ENCODE assay signal across 10 cellular contexts in the genomic region with DNA sequence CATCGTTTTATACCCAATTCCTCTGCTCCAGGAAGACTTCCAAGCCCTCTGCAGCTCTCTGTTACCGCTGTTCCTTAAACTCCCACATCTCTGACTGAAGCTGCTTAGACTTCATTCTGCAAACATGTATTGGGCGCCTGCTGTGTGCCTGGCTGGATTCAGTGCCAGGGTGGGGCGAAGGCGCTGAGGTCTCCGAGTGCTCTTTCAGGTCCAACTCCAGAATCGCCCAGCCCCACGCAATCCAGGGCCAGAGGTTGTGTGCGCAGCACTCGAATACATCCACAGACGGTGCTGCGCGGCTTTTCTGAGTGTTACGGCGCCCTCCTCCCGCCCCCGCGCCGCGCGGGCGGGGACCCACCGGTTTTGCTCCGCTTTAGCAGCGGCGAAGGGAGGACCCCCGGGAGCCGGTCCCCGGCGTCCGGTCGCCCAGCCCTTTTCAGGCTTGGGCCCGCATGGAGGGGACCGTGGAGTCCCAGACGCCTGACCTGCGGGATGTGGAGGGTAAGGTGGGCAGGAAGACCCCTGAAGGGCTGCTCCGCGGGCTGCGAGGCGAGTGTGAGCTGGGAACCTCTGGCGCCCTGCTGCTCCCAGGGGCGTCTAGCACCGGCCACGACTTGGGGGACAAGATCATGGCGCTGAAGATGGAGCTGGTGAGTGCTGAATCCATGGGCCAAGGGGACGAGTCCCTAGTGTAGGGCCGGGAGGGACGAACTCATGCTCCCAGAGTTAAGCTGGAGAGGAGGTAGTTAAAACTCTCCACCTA. TPM values are rescaled to one million over a fixed set of nuclear protein-coding genes. Genes with fewer than 3 reads are reported as not detected.
DNase-seq lines count a peak whose midpoint lies in the region; TF ChIP-seq lines count a peak whose summit lies in the region.
"Had no signal": no experiment of that assay in that cellular context is flagged by ENCODE, and none has a peak within 500 bp of the region (broad histone marks: within the 10 kb centered on the region; RNA-seq: fewer than 3 reads in every experiment).

A gene with protein sequence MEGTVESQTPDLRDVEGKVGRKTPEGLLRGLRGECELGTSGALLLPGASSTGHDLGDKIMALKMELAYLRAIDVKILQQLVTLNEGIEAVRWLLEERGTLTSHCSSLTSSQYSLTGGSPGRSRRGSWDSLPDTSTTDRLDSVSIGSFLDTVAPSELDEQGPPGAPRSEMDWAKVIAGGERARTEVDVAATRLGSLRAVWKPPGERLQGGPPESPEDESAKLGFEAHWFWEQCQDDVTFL (plus strand): TSS at position 360 of the 763 bp plus-strand sequence. CDS start 93 bp downstream, at position 453.

- H3K27ac ChIP-seq in SK-N-SH (ENCODE audit: low read depth in 2 of 2, low read length in 1 of 2) (no peak within 1 kb of the TSS; a peak in 1 of 4 replicates), mammary epithelial cell (ENCODE audit: insufficient read depth, low read depth, low read length) (peak within 1 kb of the TSS; percentile 31)

- DNase-seq in NCI-H82 (lab: John Stamatoyannopoulos, UW) (peak; percentile 77), NCI-H82 treated with DMSO at 0.1 percent for 48 hours (lab: John Stamatoyannopoulos, UW; ENCODE audit: unreplicated experiment) (no peak), SK-N-SH (peak; percentile 84), mammary epithelial cell (peak; percentile 70), retinal pigment epithelial cell (ENCODE audit: low read depth) (no peak), HT-29 (ENCODE audit: low spot score) (no peak), SW480 (ENCODE audit: low spot score) (no peak)

- H3K4me1 ChIP-seq in SK-N-SH (ENCODE audit: control insufficient read depth in 1 of 2, insufficient read depth in 2 of 2, low read depth in 1 of 2, low read length in 1 of 2) = peaks cover 4 to 13% of the 10 kb centered on the region in 2 experiments; a peak in 1 of 4 replicates
- H3K4me1 ChIP-seq in mammary epithelial cell (ENCODE audit: insufficient read depth, low read length) = peaks cover 25% of the 10 kb centered on the region

- H3K79me2 ChIP-seq in SK-N-SH (ENCODE audit: insufficient read depth) (peaks cover 5% of the 10 kb centered on the region; the same call in 1 of the 2 replicates), mammary epithelial cell (ENCODE audit: insufficient read depth, low read length) (peaks cover 49% of the 10 kb centered on the region)

- H3K9me3 ChIP-seq in SK-N-SH (no peaks in the 10 kb centered on the region), mammary epithelial cell (replicated peaks; ENCODE audit: insufficient read depth, low read length) (no peaks in the 10 kb centered on the region), iPS-18c (ENCODE audit: control insufficient read depth, insufficient read depth, low read length) (no peaks in the 10 kb centered on the region)
- H3K9me3 ChIP-seq: body of pancreas had no signal

- no peak for TF ChIP-seq CTCF in SK-N-SH (IDR thresholded peaks at IDR 0.05)
- TF ChIP-seq CTCF in mammary epithelial cell (conservative IDR thresholded peaks at IDR 0.05 in 1 of 2, IDR thresholded peaks at IDR 0.05 in 1 of 2; ENCODE audit: extremely low read depth in 1 of 2, insufficient read depth in 1 of 2, low read depth in 1 of 2, low read length in 2 of 2) = no peak
- no peak for TF ChIP-seq CTCF in retinal pigment epithelial cell (conservative IDR thresholded peaks at IDR 0.05; ENCODE audit: low read depth, low read length)

- H3F3A ChIP-seq in SK-N-SH (replicated peaks; ENCODE audit: insufficient read depth) = peaks cover 8% of the 10 kb centered on the region

- intact Hi-C loops in mammary epithelial cell (cut with micrococcal nuclease) = loop anchor here (1.0 kb wide), 1 partner anchor 15 kb away; no protein-coding TSS in a partner anchor

- H3K9me2 ChIP-seq in SK-N-SH = no peaks in the 10 kb centered on the region

- H3K36me3 ChIP-seq in SK-N-SH (replicated peaks in 1 of 2; ENCODE audit: control insufficient read depth in 1 of 2, insufficient read depth in 2 of 2, low read length in 1 of 2) (no peaks in the 10 kb centered on the region), mammary epithelial cell (ENCODE audit: insufficient read depth, low read length) (peaks cover 2% of the 10 kb centered on the region)

- CTCF ChIA-PET in SK-N-SH (lab: Yijun Ruan, JAX) = interaction anchor here (1.0 to 6.8 kb wide), 3 partner anchors 20 to 166 kb away, joined by 3 to 29 read pairs (median 3); no protein-coding TSS in a partner anchor
- CTCF ChIA-PET in mammary epithelial cell (lab: Charles Lee; ENCODE audit: low non-redundant PET) = interaction anchor here (0.6 to 0.7 kb wide), 4 partner anchors 16 to 82 kb away, joined by 3 to 5 read pairs (median 4); no protein-coding TSS in a partner anchor

- WGBS in SK-N-SH (ENCODE audit: low lambda C conversion rate) = 15% methylated on average over 22 of the region's 48 CpGs
- 2% methylated on average over 24 of the region's 48 CpGs for WGBS in mammary epithelial cell (ENCODE audit: low coverage, missing lambda C conversion rate)

- H2AFZ ChIP-seq in SK-N-SH (ENCODE audit: low read depth) (peak within 1 kb of the TSS; percentile 97), mammary epithelial cell (ENCODE audit: low read depth, low read length) (peak within 1 kb of the TSS; percentile 95)

- H3K4me3 ChIP-seq in SK-N-SH (ENCODE audit: low read depth in 2 of 2, low read length in 1 of 2) = peak within 1 kb of the TSS; percentile 67 to 98
- peak within 1 kb of the TSS; percentile 84 to 95 (median 92) for H3K4me3 ChIP-seq in mammary epithelial cell (replicated peaks in 1 of 3; ENCODE audit: insufficient read depth in 1 of 3, low read depth in 2 of 3, low read length in 3 of 3)
- H3K4me3 ChIP-seq in iPS-18c (ENCODE audit: insufficient read depth, low read depth, low read length) = peak within 1 kb of the TSS; percentile 98
- H3K4me3 ChIP-seq in retinal pigment epithelial cell (ENCODE audit: low read length) = peak within 1 kb of the TSS; percentile 89

- H3K27me3 ChIP-seq in SK-N-SH (ENCODE audit: insufficient read depth) (no peaks in the 10 kb centered on the region), mammary epithelial cell (ENCODE audit: insufficient read depth, low read length) (no peaks in the 10 kb centered on the region)
- H3K27me3 ChIP-seq: body of pancreas had no signal

- TF ChIP-seq RAD21 in SK-N-SH (IDR thresholded peaks at IDR 0.05; ENCODE audit: low read length) = no peak

- POLR2A ChIA-PET in SK-N-SH (lab: Yijun Ruan, JAX) = interaction anchor here (0.8 kb wide), 1 partner anchor 515 kb away, joined by 3 read pairs; no protein-coding TSS in a partner anchor

- in situ Hi-C loops in mammary epithelial cell (cut with MboI; ENCODE audit: low sequenced_read_pairs in 2 of 2) = no loop called here

- no peak for TF ChIP-seq EP300 in SK-N-SH (IDR thresholded peaks at IDR 0.05; ENCODE audit: borderline replicate concordance in 1 of 2, low read depth in 1 of 2, low read length in 1 of 2)

- H3K9ac ChIP-seq in SK-N-SH (peak within 1 kb of the TSS; percentile 82), mammary epithelial cell (ENCODE audit: insufficient read depth, low read length) (peak within 1 kb of the TSS; percentile 71)

- H4K20me1 ChIP-seq in SK-N-SH (ENCODE audit: insufficient read depth) = no peaks in the 10 kb centered on the region
- H4K20me1 ChIP-seq in mammary epithelial cell (ENCODE audit: insufficient read depth, low read length) = no peaks in the 10 kb centered on the region

- H3K4me2 ChIP-seq in SK-N-SH (peak within 1 kb of the TSS; percentile 99), mammary epithelial cell (ENCODE audit: insufficient read depth, low read depth, low read length) (peak within 1 kb of the TSS; percentile 96)

- dilution Hi-C loops in mammary epithelial cell (cut with HindIII; ENCODE audit: low sequenced_read_pairs) = no loop called here

- BruUV-seq in mammary epithelial cell (replicated peaks; lab: Mats Ljungman, UMichigan) = no TSS peak

TF ChIP-seq in SK-N-SH, 30 proteins besides CTCF, POLR2A, EP300 and RAD21 (continues in another document):
- TF ChIP-seq YY1 (IDR thresholded peaks at IDR 0.05; ENCODE audit: low read depth) (peak; percentile 48; the same call in 1 of the 2 replicates), MXI1 (IDR thresholded peaks at IDR 0.05; ENCODE audit: low read depth, low read length) (0 out of 2 replicates have a peak, but pooled peaks have one; percentile 62), NFIC (IDR thresholded peaks at IDR 0.05; ENCODE audit: borderline replicate concordance) (no peak), IRF3 (IDR thresholded peaks at IDR 0.05; ENCODE audit: low read depth, low read length) (no peak), TCF12 (IDR thresholded peaks at IDR 0.05) (no peak), MAX (IDR thresholded peaks at IDR 0.05; ENCODE audit: low read depth) (peak; percentile 28; the same call in 1 of the 2 replicates), POLR2AphosphoS5 (IDR thresholded peaks at IDR 0.05; ENCODE audit: low read depth, low read length) (peak; percentile 22; the same call in 1 of the 2 replicates), CHD2 (IDR thresholded peaks at IDR 0.05; ENCODE audit: low read length, partially characterized antibody) (peak; percentile 31)
- TF ChIP-seq, protein P1, sequence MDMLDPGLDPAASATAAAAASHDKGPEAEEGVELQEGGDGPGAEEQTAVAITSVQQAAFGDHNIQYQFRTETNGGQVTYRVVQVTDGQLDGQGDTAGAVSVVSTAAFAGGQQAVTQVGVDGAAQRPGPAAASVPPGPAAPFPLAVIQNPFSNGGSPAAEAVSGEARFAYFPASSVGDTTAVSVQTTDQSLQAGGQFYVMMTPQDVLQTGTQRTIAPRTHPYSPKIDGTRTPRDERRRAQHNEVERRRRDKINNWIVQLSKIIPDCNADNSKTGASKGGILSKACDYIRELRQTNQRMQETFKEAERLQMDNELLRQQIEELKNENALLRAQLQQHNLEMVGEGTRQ (IDR thresholded peaks at IDR 0.05; ENCODE audit: borderline replicate concordance, low read depth, low read length) = no peak

RNA-seq across cellular contexts. Expression of the gene that starts here (rescaled TPM):
- polyA plus RNA-seq in SK-N-SH (2012; rRNA removed) (4.6 and 5.1 TPM in 2 replicates), mammary epithelial cell (5.4 TPM)
- polyA plus RNA-seq in SK-N-SH (2012; cell fraction: cytosol; rRNA removed) = 2.4 and 2.9 TPM in 2 replicates
- polyA plus RNA-seq in SK-N-SH (2012; cell fraction: nucleus; rRNA removed) = 7.8 and 9.1 TPM in 2 replicates
- 10 to 100 TPM in 1 of 2 donors, 1 to 10 TPM in 1; 8.8 to 13.8 TPM for total RNA-seq in mammary epithelial cell
- polyA minus RNA-seq in mammary epithelial cell = 12.4 TPM
- total RNA-seq in HT-29 (2014; rRNA removed; shearing (Covaris generic)) = not detected in 2 replicates
- total RNA-seq: Daoy had no signal

Comparison
In these comparisons a context has a peak if more than half of its experiments do, and no peak if none do; other contexts are left out.
1. DNase-seq: peak in NCI-H82 (single experiment), SK-N-SH (single experiment) and mammary epithelial cell (single experiment); none in NCI-H82 treated with DMSO at 0.1 percent for 48 hours (single experiment), retinal pigment epithelial cell (single experiment), HT-29 (single experiment) and SW480 (single experiment).
2. Peak in every context shown above with its lines, with median percentiles within 50 percentile points of each other: H3K4me3 ChIP-seq.